12 cellular contexts compared by ENCODE assay signal in genomic region chr12:54374555-54375257, GRCh38. TPM values are rescaled to one million over a fixed set of nuclear protein-coding genes. Genes with fewer than 3 reads are reported as not detected.
DNase-seq lines count a peak whose midpoint lies in the region; ATAC-seq and TF ChIP-seq lines count a peak whose summit lies in the region.
"Had no signal": no experiment of that assay in that cellular context is flagged by ENCODE, and none has a peak within 500 bp of the region (broad histone marks: within the 10 kb centered on the region; RNA-seq: fewer than 3 reads in every experiment).

No MANE protein-coding gene starts in this region.

- no peak for TF ChIP-seq CTCF in thyroid gland (IDR thresholded peaks at IDR 0.05)
- TF ChIP-seq CTCF in glutamatergic neuron (IDR thresholded peaks at IDR 0.05; ENCODE audit: partially characterized antibody, unreplicated experiment), result no peak

- no peaks in the 10 kb centered on the region for H3K36me3 Mint-ChIP-seq in glutamatergic neuron (ENCODE audit: unreplicated experiment)
- H3K36me3 Mint-ChIP-seq in activated T-helper 1 cell treated with anti-CD3 and anti-CD28 coated beads, Interleukin-12 subunit alpha, Interleukin-12 subunit beta, Interleukin-2, Interleukin-4 antibody, amounts not matched to agents 30 ng/mL and 10 ng/mL and 1 ng/mL, durations not matched to agents 14 hours and 24 hours and 36 hours (ENCODE audit: low read depth), result no peaks in the 10 kb centered on the region

- peaks cover 17% of the 10 kb centered on the region for H3K4me1 Mint-ChIP-seq in glutamatergic neuron (ENCODE audit: low read depth, unreplicated experiment)
- peaks cover 18% of the 10 kb centered on the region for H3K4me1 Mint-ChIP-seq in activated T-helper 1 cell treated with anti-CD3 and anti-CD28 coated beads, Interleukin-12 subunit alpha, Interleukin-12 subunit beta, Interleukin-2, Interleukin-4 antibody, amounts not matched to agents 30 ng/mL and 10 ng/mL and 1 ng/mL, durations not matched to agents 14 hours and 24 hours and 36 hours (ENCODE audit: low read depth)

- peaks cover 9% of the 10 kb centered on the region for H3K27me3 Mint-ChIP-seq in glutamatergic neuron (ENCODE audit: unreplicated experiment)
- peaks cover 3% of the 10 kb centered on the region for H3K27me3 Mint-ChIP-seq in activated T-helper 1 cell treated with anti-CD3 and anti-CD28 coated beads, Interleukin-12 subunit alpha, Interleukin-12 subunit beta, Interleukin-2, Interleukin-4 antibody, amounts not matched to agents 30 ng/mL and 10 ng/mL and 1 ng/mL, durations not matched to agents 14 hours and 24 hours and 36 hours (ENCODE audit: insufficient read depth)

- ATAC-seq in left cardiac atrium (no peak), HG03521 (IDR thresholded peaks at IDR 0.05; ENCODE audit: unreplicated experiment) (no peak)

- H3K4me1 ChIP-seq in thyroid gland, result peaks cover 33 to 77% of the 10 kb centered on the region in 2 donors

- H3K4me3 Mint-ChIP-seq in glutamatergic neuron (ENCODE audit: unreplicated experiment), result no peak overlapping the region
- H3K4me3 Mint-ChIP-seq in activated T-helper 1 cell treated with anti-CD3 and anti-CD28 coated beads, Interleukin-12 subunit alpha, Interleukin-12 subunit beta, Interleukin-2, Interleukin-4 antibody, amounts not matched to agents 30 ng/mL and 10 ng/mL and 1 ng/mL, durations not matched to agents 14 hours and 24 hours and 36 hours, result no peak overlapping the region

- 23 to 37% methylated on average over 2 of the region's 2 CpGs for WGBS in thyroid gland, 2 donors

- H3K9me3 ChIP-seq in thyroid gland, result no peaks in the 10 kb centered on the region

- H3K27ac ChIP-seq in thyroid gland, result peak overlapping the region; percentile 35 to 80 (median 41)

- H3K27ac Mint-ChIP-seq in glutamatergic neuron (ENCODE audit: unreplicated experiment), result no peak overlapping the region
- no peak overlapping the region for H3K27ac Mint-ChIP-seq in activated T-helper 1 cell treated with anti-CD3 and anti-CD28 coated beads, Interleukin-12 subunit alpha, Interleukin-12 subunit beta, Interleukin-2, Interleukin-4 antibody, amounts not matched to agents 30 ng/mL and 10 ng/mL and 1 ng/mL, durations not matched to agents 14 hours and 24 hours and 36 hours

- no peaks in the 10 kb centered on the region for H3K27me3 ChIP-seq in thyroid gland

- H3K36me3 ChIP-seq in thyroid gland, result peaks cover 8 to 18% of the 10 kb centered on the region in 2 donors

- no peak for TF ChIP-seq POLR2A in thyroid gland (IDR thresholded peaks at IDR 0.05)

- DNase-seq in NCI-H1417 (lab: John Stamatoyannopoulos, UW) (peak in 2 of 3 experiments; percentile 69 to 89), NCI-H1417 treated with DMSO at 0.1 percent for 48 hours (lab: John Stamatoyannopoulos, UW) (no peak), RPMI8226 (peak; percentile 66), left cardiac atrium (peak; percentile 36), thyroid gland (peak in 1 of 2 donors; percentile 54), glutamatergic neuron (no peak)
- no peak for DNase-seq in activated T-helper 1 cell treated with anti-CD3 and anti-CD28 coated beads, Interleukin-12 subunit alpha, Interleukin-12 subunit beta, Interleukin-2, Interleukin-4 antibody, amounts not matched to agents 30 ng/mL and 10 ng/mL and 1 ng/mL, durations not matched to agents 14 hours and 24 hours and 36 hours (ENCODE audit: low spot score)
- DNase-seq: activated CD4-positive, alpha-beta T cell treated with anti-CD3 and anti-CD28 coated beads for 48 hours; activated naive CD4-positive, alpha-beta T cell; NCI-H446 treated with DMSO at 0.1 percent for 48 hours had no signal

- H3K9me3 Mint-ChIP-seq in glutamatergic neuron (ENCODE audit: unreplicated experiment), result peaks cover 2% of the 10 kb centered on the region
- H3K9me3 Mint-ChIP-seq in activated T-helper 1 cell treated with anti-CD3 and anti-CD28 coated beads, Interleukin-12 subunit alpha, Interleukin-12 subunit beta, Interleukin-2, Interleukin-4 antibody, amounts not matched to agents 30 ng/mL and 10 ng/mL and 1 ng/mL, durations not matched to agents 14 hours and 24 hours and 36 hours, result no peaks in the 10 kb centered on the region

- intact Hi-C loops in left cardiac atrium (cut with DNase I), result no loop called here
- intact Hi-C loops in thyroid gland (cut with DNase I), result no loop called here
- intact Hi-C loops in activated T-helper 1 cell treated with anti-CD3 and anti-CD28 coated beads, Interleukin-12 subunit alpha, Interleukin-12 subunit beta, Interleukin-2, Interleukin-4 antibody, amounts not matched to agents 30 ng/mL and 10 ng/mL and 1 ng/mL, durations not matched to agents 14 hours and 24 hours and 36 hours (cut with micrococcal nuclease), result loop anchor here (5.0 kb wide), 1 partner anchor 367 kb away; the partner anchor contains the start of gene HOXC8

- H3K4me3 ChIP-seq in thyroid gland (replicated peaks in 1 of 3), result peak overlapping the region in 1 of 3 donors; percentile 2

RNA-seq across cellular contexts. Expression of gene ZNF385A, which starts 9.8 kb away (rescaled TPM):
- 10 to 100 TPM; 20.4 to 24.2 TPM for total RNA-seq in left cardiac atrium
- 10 to 100 TPM; 24.2 to 38.9 (median 29.3) TPM for total RNA-seq in thyroid gland
- 26.6 TPM for total RNA-seq in glutamatergic neuron (ENCODE audit: unreplicated experiment)
- 0.99 and 1.3 TPM in 2 replicates for total RNA-seq in activated T-helper 1 cell treated with anti-CD3 and anti-CD28 coated beads, Interleukin-12 subunit alpha, Interleukin-12 subunit beta, Interleukin-2, Interleukin-4 antibody, amounts not matched to agents 30 ng/mL and 10 ng/mL and 1 ng/mL, durations not matched to agents 14 hours and 24 hours and 36 hours

RNA-seq across cellular contexts. Expression of gene GPR84, which starts 10.4 kb away (rescaled TPM):
- under 1 TPM; 0.29 to 0.55 TPM for total RNA-seq in left cardiac atrium
- under 1 TPM in 2 of 4 donors, not detected in 2; 0.39 to 0.40 TPM for total RNA-seq in thyroid gland
- not detected for total RNA-seq in glutamatergic neuron (ENCODE audit: unreplicated experiment)
- 2.3 and 2.4 TPM in 2 replicates for total RNA-seq in activated T-helper 1 cell treated with anti-CD3 and anti-CD28 coated beads, Interleukin-12 subunit alpha, Interleukin-12 subunit beta, Interleukin-2, Interleukin-4 antibody, amounts not matched to agents 30 ng/mL and 10 ng/mL and 1 ng/mL, durations not matched to agents 14 hours and 24 hours and 36 hours
- total RNA-seq: renal cortical epithelial cell had no signal

RNA-seq across cellular contexts. Expression of gene ITGA5, which starts 44.4 kb away (rescaled TPM):
- total RNA-seq in left cardiac atrium (100 to 1,000 TPM in 1 of 2 donors, 10 to 100 TPM in 1; 45.7 to 133 TPM), thyroid gland (10 to 100 TPM; 40.3 to 64.5 (median 51.6) TPM), glutamatergic neuron (ENCODE audit: unreplicated experiment) (1.8 TPM)
- total RNA-seq in activated T-helper 1 cell treated with anti-CD3 and anti-CD28 coated beads, Interleukin-12 subunit alpha, Interleukin-12 subunit beta, Interleukin-2, Interleukin-4 antibody, amounts not matched to agents 30 ng/mL and 10 ng/mL and 1 ng/mL, durations not matched to agents 14 hours and 24 hours and 36 hours, result 31.2 and 31.6 TPM in 2 replicates

RNA-seq across cellular contexts. Expression of gene COPZ1, which starts 49.8 kb away (rescaled TPM):
- total RNA-seq in left cardiac atrium (100 to 1,000 TPM; 118 to 131 TPM), thyroid gland (100 to 1,000 TPM; 181 to 284 (median 236) TPM), glutamatergic neuron (ENCODE audit: unreplicated experiment) (88.6 TPM)
- 115 and 123 TPM in 2 replicates for total RNA-seq in activated T-helper 1 cell treated with anti-CD3 and anti-CD28 coated beads, Interleukin-12 subunit alpha, Interleukin-12 subunit beta, Interleukin-2, Interleukin-4 antibody, amounts not matched to agents 30 ng/mL and 10 ng/mL and 1 ng/mL, durations not matched to agents 14 hours and 24 hours and 36 hours

Comparison
In these comparisons a context has a peak if more than half of its experiments do, and no peak if none do; other contexts are left out.
1. DNase-seq: peak in NCI-H1417 (2 of 3), RPMI8226 (single experiment) and left cardiac atrium (single experiment); none in NCI-H1417 treated with DMSO at 0.1 percent for 48 hours (single experiment), glutamatergic neuron (single experiment) and activated T-helper 1 cell treated with anti-CD3 and anti-CD28 coated beads, Interleukin-12 subunit alpha, Interleukin-12 subunit beta, Interleukin-2, Interleukin-4 antibody, amounts not matched to agents 30 ng/mL and 10 ng/mL and 1 ng/mL, durations not matched to agents 14 hours and 24 hours and 36 hours (single experiment).
2. RNA of gene ITGA5, which starts 44.4 kb away (total RNA-seq): 45.7 to 133 TPM in left cardiac atrium, 40.3 to 64.5 TPM in thyroid gland and 31.2 to 31.6 TPM in activated T-helper 1 cell treated with anti-CD3 and anti-CD28 coated beads, Interleukin-12 subunit alpha, Interleukin-12 subunit beta, Interleukin-2, Interleukin-4 antibody, amounts not matched to agents 30 ng/mL and 10 ng/mL and 1 ng/mL, durations not matched to agents 14 hours and 24 hours and 36 hours; 1.8 TPM in glutamatergic neuron (single experiment); every median in the first group is over 10 times any median in the second.